Comparison of ENCODE assay signal across 8 cellular contexts in genomic region chr9:69174645-69175487, GRCh38. TPM values are rescaled to one million over a fixed set of nuclear protein-coding genes. Genes with fewer than 3 reads are reported as not detected.
DNase-seq lines count a peak whose midpoint lies in the region; ATAC-seq and TF ChIP-seq lines count a peak whose summit lies in the region.

No MANE protein-coding gene starts in this region.

- H3K4me3 ChIP-seq in OCI-LY3 (ENCODE audit: low read length): peak overlapping the region; percentile 97
- peak overlapping the region; percentile 77 for H3K4me3 ChIP-seq in astrocyte of the cerebellum (ENCODE audit: low read depth, low read length)
- peak overlapping the region; percentile 59; the same call in 1 of the 2 replicates for H3K4me3 ChIP-seq in iPS DF 6.9 (ENCODE audit: low read length)
- H3K4me3 ChIP-seq in gastrocnemius medialis: peak overlapping the region; percentile 70 to 89 (median 85)

- H3K9me3 ChIP-seq in OCI-LY3 (ENCODE audit: insufficient read depth, low read length) (no peaks in the 10 kb centered on the region), iPS DF 6.9 (ENCODE audit: control insufficient read depth, insufficient read depth, low read length) (no peaks in the 10 kb centered on the region), gastrocnemius medialis (no peaks in the 10 kb centered on the region)

- peak; percentile 18 to 54 for TF ChIP-seq POLR2A in gastrocnemius medialis (IDR thresholded peaks at IDR 0.05)

- peak overlapping the region; percentile 97 for H3K27ac ChIP-seq in OCI-LY3 (ENCODE audit: low read length)
- H3K27ac ChIP-seq in iPS DF 6.9 (ENCODE audit: low read length): no peak overlapping the region
- peak overlapping the region; percentile 83 to 93 (median 85) for H3K27ac ChIP-seq in gastrocnemius medialis

- intact Hi-C loops in gastrocnemius medialis (cut with DNase I; ENCODE audit: low total_unique reads): loop anchor here (5.0 to 10.0 kb wide), 3 partner anchors 138 to 590 kb away; partner anchors contain the start of genes ENTREP1, FXN and PTAR1

- H4K20me1 ChIP-seq in OCI-LY3 (ENCODE audit: insufficient read depth, low read length): peaks cover 28% of the 10 kb centered on the region

- no CpG with 5 or more reads among the region's 19 CpGs for WGBS in iPS DF 6.9 (ENCODE audit: insufficient coverage, insufficient read length)

- H2AFZ ChIP-seq in OCI-LY3 (ENCODE audit: low read depth, low read length): no peak overlapping the region

- H3K9ac ChIP-seq in OCI-LY3 (ENCODE audit: low read length): peak overlapping the region; percentile 79

- TF ChIP-seq CTCF in OCI-LY3 (IDR thresholded peaks at IDR 0.05; ENCODE audit: low read depth, low read length) (no peak), astrocyte of the cerebellum (IDR thresholded peaks at IDR 0.05; ENCODE audit: low read depth, low read length, missing control alignments) (no peak), gastrocnemius medialis (IDR thresholded peaks at IDR 0.05 in 4 of 5, conservative IDR thresholded peaks at IDR 0.05 in 1 of 5) (no peak)

- H3K4me1 ChIP-seq in OCI-LY3 (ENCODE audit: low read length): peaks cover 50% of the 10 kb centered on the region
- H3K4me1 ChIP-seq in iPS DF 6.9 (ENCODE audit: control insufficient read depth, insufficient read depth, low read length): peaks cover 3% of the 10 kb centered on the region; the same call in 1 of the 2 replicates
- H3K4me1 ChIP-seq in gastrocnemius medialis: peaks cover 5 to 10% of the 10 kb centered on the region in 2 donors

- DNase-seq in CD1c-positive myeloid dendritic cell (ENCODE audit: extremely low spot score): peak; percentile 87
- DNase-seq in astrocyte of the cerebellum (ENCODE audit: low read depth): peak; percentile 91
- DNase-seq in iPS DF 6.9 (ENCODE audit: low read depth, low spot score): no peak
- peak; percentile 41 to 55 for DNase-seq in gastrocnemius medialis
- DNase-seq in DMS53 (lab: John Stamatoyannopoulos, UW): no peak

- ATAC-seq in GM18907 (IDR thresholded peaks at IDR 0.05; ENCODE audit: unreplicated experiment): peak; percentile 61
- ATAC-seq in HG03060 (IDR thresholded peaks at IDR 0.05; ENCODE audit: low read depth, unreplicated experiment): peak; percentile 32
- ATAC-seq in gastrocnemius medialis: peak; percentile 58 to 83

- peaks cover 6% of the 10 kb centered on the region for H3K36me3 ChIP-seq in OCI-LY3 (replicated peaks; ENCODE audit: low read depth, low read length)
- H3K36me3 ChIP-seq in iPS DF 6.9 (ENCODE audit: control insufficient read depth, insufficient read depth, low read length): no peaks in the 10 kb centered on the region; the same call in 1 of the 2 replicates
- H3K36me3 ChIP-seq in gastrocnemius medialis: no peaks in the 10 kb centered on the region

- H3K4me2 ChIP-seq in OCI-LY3 (ENCODE audit: low read length): peak overlapping the region; percentile 98

- H3K79me2 ChIP-seq in OCI-LY3 (ENCODE audit: low read length): peaks cover 60% of the 10 kb centered on the region

- in situ Hi-C loops in astrocyte of the cerebellum (cut with HindIII; ENCODE audit: low sequenced_read_pairs) (loop anchor here (25.0 kb wide), 1 partner anchor 212 kb away; no protein-coding TSS in a partner anchor), gastrocnemius medialis (cut with MboI; ENCODE audit: low sequenced_read_pairs in 4 of 4) (loop anchor here in 1 of 4 donors (10.0 kb wide), 1 partner anchor 60 kb away; no protein-coding TSS in a partner anchor)

- H3K27me3 ChIP-seq in OCI-LY3 (ENCODE audit: low read depth, low read length) (no peaks in the 10 kb centered on the region), iPS DF 6.9 (ENCODE audit: control insufficient read depth, insufficient read depth, low read length) (no peaks in the 10 kb centered on the region), gastrocnemius medialis (no peaks in the 10 kb centered on the region)

RNA-seq across cellular contexts. Expression of gene TJP2, which starts 0.8 kb away (rescaled TPM):
- 10 to 100 TPM; 10.5 to 23.1 (median 17.6) TPM for total RNA-seq in gastrocnemius medialis

Comparison
In these comparisons a context has a peak if more than half of its experiments do, and no peak if none do; other contexts are left out.
1. DNase-seq: peak in CD1c-positive myeloid dendritic cell (single experiment), astrocyte of the cerebellum (single experiment) and gastrocnemius medialis (2 of 2); none in iPS DF 6.9 (single experiment) and DMS53 (single experiment).
2. Peak in every context shown above with its lines, with median percentiles within 50 percentile points of each other: ATAC-seq and H3K4me3 ChIP-seq.